In the genomic region with DNA sequence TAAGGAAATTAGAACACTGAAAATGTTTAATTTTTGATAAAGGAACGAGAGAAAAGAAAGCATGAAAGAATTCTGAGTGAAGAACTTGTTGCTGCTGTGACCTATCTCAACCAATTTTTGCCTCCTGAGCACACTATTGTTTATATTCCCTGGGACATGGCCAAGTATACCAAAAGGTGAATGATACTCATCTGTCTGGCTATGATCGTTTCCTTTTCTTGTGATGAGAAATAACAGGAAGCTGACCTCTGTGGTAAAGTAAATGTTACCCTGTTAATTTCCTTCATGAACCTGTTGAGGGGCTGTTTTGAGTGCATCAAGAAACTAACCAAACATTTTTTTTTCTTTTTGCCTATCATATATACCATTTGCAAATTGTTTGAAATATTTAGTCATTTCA, we compare ENCODE assay signal across 15 cellular contexts.
DNase-seq lines count a peak whose midpoint lies in the region; ATAC-seq and TF ChIP-seq lines count a peak whose summit lies in the region.
"Had no signal": no experiment of that assay in that cellular context is flagged by ENCODE, and none has a peak within 500 bp of the region (broad histone marks: within the 10 kb centered on the region; RNA-seq: fewer than 3 reads in every experiment).

No MANE protein-coding gene starts in this region.

- H4K91ac ChIP-seq in IMR-90 (ENCODE audit: insufficient read depth, low read depth, low read length) = no peak overlapping the region

- CTCF ChIA-PET in MCF 10A (lab: Yijun Ruan, JAX) (interaction anchor here (0.7 to 1.0 kb wide), 2 partner anchors 56 to 708 kb away, joined by 3 to 5 read pairs; no protein-coding TSS in a partner anchor), IMR-90 (lab: Yijun Ruan, JAX) (no interaction called here)

- in situ Hi-C loops in IMR-90 (cut with MboI; ENCODE audit: low sequenced_read_pairs) = no loop called here

- no peak overlapping the region for H3K4ac ChIP-seq in IMR-90 (ENCODE audit: low read depth, low read length)

- H3K9ac ChIP-seq in IMR-90 (ENCODE audit: low read depth, low read length) = no peak overlapping the region
- H3K9ac ChIP-seq in colonic mucosa (ENCODE audit: low read depth in 2 of 2, low read length in 2 of 2) = no peak overlapping the region
- H3K9ac ChIP-seq: parathyroid adenoma had no signal

- DNase-seq in MCF 10A (ENCODE audit: unreplicated experiment) = peak; percentile 21
- no peak for DNase-seq in breast epithelium (ENCODE audit: low spot score in 2 of 2)
- DNase-seq in IMR-90 = peak; percentile 33
- DNase-seq in choroid plexus epithelial cell (ENCODE audit: low read depth) = peak; percentile 35
- DNase-seq in stimulated activated effector memory CD8-positive, alpha-beta T cell treated with anti-CD3 and anti-CD28 coated beads, Interleukin-12 subunit alpha, Interleukin-12 subunit beta, amount 100 ng/mL, for 72 hours (ENCODE audit: low spot score in 2 of 2) = no peak
- no peak for DNase-seq in colonic mucosa
- DNase-seq in germinal center (ENCODE audit: low spot score) = no peak
- DNase-seq in NCI-H1694 treated with DMSO at 0.1 percent for 48 hours (lab: John Stamatoyannopoulos, UW) = no peak
- DNase-seq: DMS 273 treated with DMSO at 0.1 percent for 48 hours, midbrain, NCI-H1694, transverse colon had no signal

- no peaks in the 10 kb centered on the region for H3K79me1 ChIP-seq in IMR-90 (ENCODE audit: low read depth in 1 of 2, low read length in 2 of 2)

- H3K14ac ChIP-seq in IMR-90 (replicated peaks; ENCODE audit: low read depth, low read length) = no peak overlapping the region

- no peak overlapping the region for H2AK9ac ChIP-seq in IMR-90 (replicated peaks; ENCODE audit: low read depth, low read length, poor library complexity)

- H2BK120ac ChIP-seq in IMR-90 (ENCODE audit: low read depth, low read length) = no peak overlapping the region

- H3K9me1 ChIP-seq in IMR-90 (ENCODE audit: insufficient read depth, low read length) = no peaks in the 10 kb centered on the region

- H3K36me3 ChIP-seq in breast epithelium (no peaks in the 10 kb centered on the region), IMR-90 (ENCODE audit: control insufficient read depth, insufficient read depth, low read length) (no peaks in the 10 kb centered on the region), colonic mucosa (no peaks in the 10 kb centered on the region)
- H3K36me3 ChIP-seq: SJSA1 had no signal

- H2BK15ac ChIP-seq in IMR-90 (ENCODE audit: low read depth, low read length) = no peak overlapping the region

- no peak overlapping the region for H4K8ac ChIP-seq in IMR-90 (ENCODE audit: low read depth in 2 of 2, low read length in 2 of 2)

- H2BK20ac ChIP-seq in IMR-90 (ENCODE audit: low read depth, low read length) = no peak overlapping the region

- no peak overlapping the region for H2BK5ac ChIP-seq in IMR-90 (ENCODE audit: low read depth, low read length, poor library complexity, severe bottlenecking)

- H3K27me3 Mint-ChIP-seq in MCF 10A (ENCODE audit: insufficient read depth, unreplicated experiment) = no peaks in the 10 kb centered on the region

- POLR2A ChIA-PET in MCF 10A (lab: Yijun Ruan, JAX) = no interaction called here
- POLR2A ChIA-PET in IMR-90 (lab: Charles Lee; ENCODE audit: unreplicated experiment) = no interaction called here

- ATAC-seq in IMR-90 (ENCODE audit: low read depth) = no peak
- peak; percentile 58 for ATAC-seq in stimulated activated effector memory CD8-positive, alpha-beta T cell treated with anti-CD3 and anti-CD28 coated beads, Interleukin-12 subunit alpha, Interleukin-12 subunit beta, amount 100 ng/mL, for 72 hours

- TF ChIP-seq CTCF in MCF 10A (IDR thresholded peaks at IDR 0.05; ENCODE audit: unreplicated experiment) (no peak), breast epithelium (IDR thresholded peaks at IDR 0.05) (no peak), IMR-90 (conservative IDR thresholded peaks at IDR 0.05; ENCODE audit: low read depth, low read length) (no peak), choroid plexus epithelial cell (conservative IDR thresholded peaks at IDR 0.05; ENCODE audit: low read depth, low read length) (no peak), colonic mucosa (IDR thresholded peaks at IDR 0.05) (no peak)

- H2AK5ac ChIP-seq in IMR-90 (ENCODE audit: low read depth, low read length) = no peak overlapping the region

- H3K18ac ChIP-seq in IMR-90 (ENCODE audit: low read depth, low read length) = no peak overlapping the region

- H3K4me2 ChIP-seq in IMR-90 (ENCODE audit: low read depth, low read length) = no peak overlapping the region

- no peaks in the 10 kb centered on the region for H3K4me1 ChIP-seq in breast epithelium
- H3K4me1 ChIP-seq in IMR-90 (ENCODE audit: control insufficient read depth, insufficient read depth, low read length) = peaks cover 2% of the 10 kb centered on the region
- H3K4me1 ChIP-seq in colonic mucosa = no peaks in the 10 kb centered on the region
- H3K4me1 ChIP-seq: parathyroid adenoma, SJSA1 had no signal

- no peak overlapping the region for H3K56ac ChIP-seq in IMR-90 (ENCODE audit: extremely low read depth, insufficient read depth, low read length)

- no peak overlapping the region for H3K27ac Mint-ChIP-seq in MCF 10A (ENCODE audit: low read depth, unreplicated experiment)
- no peak overlapping the region for H3K27ac Mint-ChIP-seq in stimulated activated effector memory CD8-positive, alpha-beta T cell treated with anti-CD3 and anti-CD28 coated beads, Interleukin-12 subunit alpha, Interleukin-12 subunit beta, amount 100 ng/mL, for 72 hours
- H3K27ac Mint-ChIP-seq: activated naive CD4-positive, alpha-beta T cell treated with anti-CD3 and anti-CD28 coated beads, Interleukin-2, amount 50 U/mL, for 72 hours had no signal

- H3K27ac ChIP-seq in breast epithelium = peak overlapping the region in 1 of 2 donors; percentile 27
- H3K27ac ChIP-seq in IMR-90 (ENCODE audit: insufficient read depth, low read length) = no peak overlapping the region
- no peak overlapping the region for H3K27ac ChIP-seq in colonic mucosa
- H3K27ac ChIP-seq: parathyroid adenoma, SJSA1, transverse colon had no signal

- peaks cover 13% of the 10 kb centered on the region for H3K9me3 Mint-ChIP-seq in MCF 10A (ENCODE audit: unreplicated experiment)
- peaks cover 8% of the 10 kb centered on the region for H3K9me3 Mint-ChIP-seq in stimulated activated effector memory CD8-positive, alpha-beta T cell treated with anti-CD3 and anti-CD28 coated beads, Interleukin-12 subunit alpha, Interleukin-12 subunit beta, amount 100 ng/mL, for 72 hours

- TF ChIP-seq RAD21 in IMR-90 (IDR thresholded peaks at IDR 0.05; ENCODE audit: low read length) = no peak

- no peak for TF ChIP-seq POLR2A in breast epithelium (IDR thresholded peaks at IDR 0.05)
- no peak for TF ChIP-seq POLR2A in IMR-90 (IDR thresholded peaks at IDR 0.05; ENCODE audit: low read depth, low read length)

- H3K27me3 ChIP-seq in breast epithelium = no peaks in the 10 kb centered on the region
- no peaks in the 10 kb centered on the region for H3K27me3 ChIP-seq in IMR-90 (ENCODE audit: control insufficient read depth, insufficient read depth, low read length)
- no peaks in the 10 kb centered on the region for H3K27me3 ChIP-seq in colonic mucosa
- H3K27me3 ChIP-seq: SJSA1, transverse colon had no signal

- WGBS in IMR-90 (ENCODE audit: extremely low coverage in 2 of 2, insufficient read length in 1 of 2), 2 experiments = no CpG with 5 or more reads among the region's 2 CpGs

- dilution Hi-C loops in IMR-90 (cut with HindIII; ENCODE audit: low sequenced_read_pairs, unreplicated experiment) = no loop called here

- H3K4me3 Mint-ChIP-seq in MCF 10A (ENCODE audit: unreplicated experiment) = no peak overlapping the region
- H3K4me3 Mint-ChIP-seq in stimulated activated effector memory CD8-positive, alpha-beta T cell treated with anti-CD3 and anti-CD28 coated beads, Interleukin-12 subunit alpha, Interleukin-12 subunit beta, amount 100 ng/mL, for 72 hours = no peak overlapping the region

- no peak overlapping the region for H3K4me3 ChIP-seq in breast epithelium
- no peak overlapping the region for H3K4me3 ChIP-seq in IMR-90 (ENCODE audit: insufficient read depth, low read depth, low read length)
- H3K4me3 ChIP-seq in choroid plexus epithelial cell (ENCODE audit: low read depth, low read length) = no peak overlapping the region
- H3K4me3 ChIP-seq in colonic mucosa = no peak overlapping the region
- H3K4me3 ChIP-seq: SJSA1, transverse colon had no signal

- no peak overlapping the region for H3K23ac ChIP-seq in IMR-90 (ENCODE audit: low read depth, low read length)

- no peaks in the 10 kb centered on the region for H3K36me3 Mint-ChIP-seq in MCF 10A (ENCODE audit: insufficient read depth, unreplicated experiment)
- peaks cover 11% of the 10 kb centered on the region for H3K36me3 Mint-ChIP-seq in stimulated activated effector memory CD8-positive, alpha-beta T cell treated with anti-CD3 and anti-CD28 coated beads, Interleukin-12 subunit alpha, Interleukin-12 subunit beta, amount 100 ng/mL, for 72 hours

- H3K4me1 Mint-ChIP-seq in MCF 10A (ENCODE audit: insufficient read depth, unreplicated experiment) = no peaks in the 10 kb centered on the region
- H3K4me1 Mint-ChIP-seq in stimulated activated effector memory CD8-positive, alpha-beta T cell treated with anti-CD3 and anti-CD28 coated beads, Interleukin-12 subunit alpha, Interleukin-12 subunit beta, amount 100 ng/mL, for 72 hours = peaks cover 6% of the 10 kb centered on the region

- intact Hi-C loops in MCF 10A (cut with micrococcal nuclease) = no loop called here
- intact Hi-C loops in breast epithelium (cut with DNase I; ENCODE audit: low total_unique reads) = no loop called here
- intact Hi-C loops in IMR-90 (cut with micrococcal nuclease) = no loop called here
- intact Hi-C loops in colonic mucosa (cut with DNase I) = no loop called here

- no peak overlapping the region for H2AFZ ChIP-seq in IMR-90 (replicated peaks; ENCODE audit: low read length, poor library complexity)
- H2AFZ ChIP-seq: parathyroid adenoma had no signal

- BruUV-seq in MCF 10A (replicated peaks; lab: Mats Ljungman, UMichigan) (no TSS peak), IMR-90 (replicated peaks; lab: Mats Ljungman, UMichigan) (no TSS peak)

- no peak overlapping the region for H4K5ac ChIP-seq in IMR-90 (ENCODE audit: low read depth, low read length)

- peaks cover 0 to 4% of the 10 kb centered on the region in 2 donors for H3K9me3 ChIP-seq in breast epithelium
- H3K9me3 ChIP-seq in IMR-90 (ENCODE audit: control insufficient read depth, insufficient read depth, low read length) = no peaks in the 10 kb centered on the region
- H3K9me3 ChIP-seq in colonic mucosa = no peaks in the 10 kb centered on the region
- H3K9me3 ChIP-seq: SJSA1 had no signal

- no peaks in the 10 kb centered on the region for H4K20me1 ChIP-seq in IMR-90 (ENCODE audit: insufficient read depth, low read length)

TF ChIP-seq in IMR-90, 13 proteins besides CTCF, POLR2A, EP300 and RAD21 (continues in another document):
- TF ChIP-seq FOS (IDR thresholded peaks at IDR 0.05; ENCODE audit: low read depth, low read length) (no peak), MXI1 (IDR thresholded peaks at IDR 0.05; ENCODE audit: borderline replicate concordance, low read depth, low read length) (no peak)

Comparison
In these comparisons a context has a peak if more than half of its experiments do, and no peak if none do; other contexts are left out.
1. DNase-seq: peak in MCF 10A (single experiment), IMR-90 (single experiment) and choroid plexus epithelial cell (single experiment); none in breast epithelium (0 of 2), stimulated activated effector memory CD8-positive, alpha-beta T cell treated with anti-CD3 and anti-CD28 coated beads, Interleukin-12 subunit alpha, Interleukin-12 subunit beta, amount 100 ng/mL, for 72 hours (0 of 2), colonic mucosa (single experiment), germinal center (single experiment) and NCI-H1694 treated with DMSO at 0.1 percent for 48 hours (single experiment).